13 cellular contexts compared by ENCODE assay signal in genomic region chr1:245858683-245859509, GRCh38.
DNase-seq lines count a peak whose midpoint lies in the region; ATAC-seq, FAIRE-seq and TF ChIP-seq lines count a peak whose summit lies in the region.
"Had no signal": no experiment of that assay in that cellular context is flagged by ENCODE, and none has a peak within 500 bp of the region (broad histone marks: within the 10 kb centered on the region; RNA-seq: fewer than 3 reads in every experiment).

No MANE protein-coding gene starts in this region.

- H3K56ac ChIP-seq in IMR-90 (ENCODE audit: extremely low read depth, insufficient read depth, low read length) = 0 out of 2 replicates have a peak overlapping the region, but pooled peaks have one; percentile 15

- no peak overlapping the region for H2AFZ ChIP-seq in IMR-90 (replicated peaks; ENCODE audit: low read length, poor library complexity)

- peak overlapping the region; percentile 91; the same call in 1 of the 2 replicates for H4K5ac ChIP-seq in IMR-90 (ENCODE audit: low read depth, low read length)

- H4K20me1 ChIP-seq in IMR-90 (ENCODE audit: insufficient read depth, low read length) = no peaks in the 10 kb centered on the region

- peak overlapping the region; percentile 81 for H2BK5ac ChIP-seq in IMR-90 (ENCODE audit: low read depth, low read length, poor library complexity, severe bottlenecking)

- peak overlapping the region; percentile 91 for H3K18ac ChIP-seq in IMR-90 (ENCODE audit: low read depth, low read length)

- H4K8ac ChIP-seq in IMR-90 (ENCODE audit: low read depth in 2 of 2, low read length in 2 of 2) = peak overlapping the region; percentile 46 to 73; a peak in 3 of 4 replicates

- H2BK15ac ChIP-seq in IMR-90 (ENCODE audit: low read depth, low read length) = peak overlapping the region; percentile 74; the same call in 2 of the 3 replicates

- peak overlapping the region; percentile 85 for H4K91ac ChIP-seq in IMR-90 (ENCODE audit: insufficient read depth, low read depth, low read length)

- peaks cover 39% of the 10 kb centered on the region for H3K4me1 ChIP-seq in IMR-90 (ENCODE audit: control insufficient read depth, insufficient read depth, low read length)
- H3K4me1 ChIP-seq: colonic mucosa had no signal

- TF ChIP-seq POLR2A in IMR-90 (IDR thresholded peaks at IDR 0.05; ENCODE audit: low read depth, low read length) = no peak

- peak overlapping the region; percentile 90 for H2BK120ac ChIP-seq in IMR-90 (ENCODE audit: low read depth, low read length)

- no peaks in the 10 kb centered on the region for H3K36me3 ChIP-seq in IMR-90 (ENCODE audit: control insufficient read depth, insufficient read depth, low read length)
- H3K36me3 ChIP-seq: colonic mucosa had no signal

- ATAC-seq in IMR-90 (ENCODE audit: low read depth) (no peak), GM21619 (IDR thresholded peaks at IDR 0.05; ENCODE audit: unreplicated experiment) (no peak)

- WGBS in IMR-90 (ENCODE audit: extremely low coverage in 2 of 2, insufficient read length in 1 of 2), 2 experiments = no CpG with 5 or more reads among the region's 7 CpGs

- H3K79me1 ChIP-seq in IMR-90 (ENCODE audit: low read depth in 1 of 2, low read length in 2 of 2) = peaks cover 0 to 23% of the 10 kb centered on the region in 2 experiments; a peak in 1 of 4 replicates

- no peak for DNase-seq in D721Med (ENCODE audit: insufficient read length, low spot score)
- DNase-seq in IMR-90 = peak; percentile 72
- peak; percentile 40 for DNase-seq in left kidney (ENCODE audit: low read depth, low spot score)
- no peak for DNase-seq in dermis blood vessel endothelial cell
- no peak for DNase-seq in NCI-H446 (lab: John Stamatoyannopoulos, UW)
- DNase-seq: activated T-cell treated with anti-CD3 and anti-CD28 coated beads for 4 hours; colonic mucosa; NCI-H524 treated with DMSO at 0.1 percent for 48 hours; stimulated activated CD4-positive, alpha-beta T cell treated with anti-CD3 and anti-CD28 coated beads, Interleukin-2, amount 100 ng/mL, for 24 hours; T1000 had no signal

- peak overlapping the region; percentile 87 for H2AK5ac ChIP-seq in IMR-90 (ENCODE audit: low read depth, low read length)

- H2AK9ac ChIP-seq in IMR-90 (replicated peaks; ENCODE audit: low read depth, low read length, poor library complexity) = no peak overlapping the region

- dilution Hi-C loops in IMR-90 (cut with HindIII; ENCODE audit: low sequenced_read_pairs, unreplicated experiment) = no loop called here

- TF ChIP-seq CTCF in D721Med (IDR thresholded peaks at IDR 0.05; ENCODE audit: insufficient read depth, missing control alignments) (peak; percentile 23), IMR-90 (conservative IDR thresholded peaks at IDR 0.05; ENCODE audit: low read depth, low read length) (peak; percentile 45), VCaP (conservative IDR thresholded peaks at IDR 0.05) (peak; percentile 48)

- no peaks in the 10 kb centered on the region for H3K9me3 ChIP-seq in IMR-90 (ENCODE audit: control insufficient read depth, insufficient read depth, low read length)
- H3K9me3 ChIP-seq: colonic mucosa had no signal

- no peak for FAIRE-seq in D721Med (lab: Jason Lieb, UNC)
- FAIRE-seq: HTR-8/SVneo had no signal

- H3K27me3 ChIP-seq in IMR-90 (ENCODE audit: control insufficient read depth, insufficient read depth, low read length) = no peaks in the 10 kb centered on the region
- H3K27me3 ChIP-seq: colonic mucosa had no signal

- in situ Hi-C loops in IMR-90 (cut with MboI; ENCODE audit: low sequenced_read_pairs) = no loop called here

- no peak overlapping the region for H3K9ac ChIP-seq in IMR-90 (ENCODE audit: low read depth, low read length)

- H2BK20ac ChIP-seq in IMR-90 (ENCODE audit: low read depth, low read length) = peak overlapping the region; percentile 88

- H3K23ac ChIP-seq in IMR-90 (ENCODE audit: low read depth, low read length) = 0 out of 2 replicates have a peak overlapping the region, but pooled peaks have one; percentile 6

- peak overlapping the region; percentile 87; the same call in 1 of the 2 replicates for H3K4ac ChIP-seq in IMR-90 (ENCODE audit: low read depth, low read length)

- peak; percentile 33 for TF ChIP-seq RAD21 in IMR-90 (IDR thresholded peaks at IDR 0.05; ENCODE audit: low read length)

- no TSS peak for BruUV-seq in IMR-90 (replicated peaks; lab: Mats Ljungman, UMichigan)

- intact Hi-C loops in IMR-90 (cut with micrococcal nuclease) = no loop called here

- POLR2A ChIA-PET in IMR-90 (lab: Charles Lee; ENCODE audit: unreplicated experiment) = no interaction called here

- H3K27ac ChIP-seq in IMR-90 (ENCODE audit: insufficient read depth, low read length) (no peak overlapping the region), VCaP (no peak overlapping the region)
- H3K27ac ChIP-seq: colonic mucosa had no signal

- CTCF ChIA-PET in IMR-90 (lab: Yijun Ruan, JAX) = interaction anchor here (0.6 to 0.7 kb wide), 3 partner anchors 14 to 914 kb away, joined by 3 read pairs; no protein-coding TSS in a partner anchor

- peak overlapping the region; percentile 92; the same call in 1 of the 2 replicates for H3K14ac ChIP-seq in IMR-90 (replicated peaks; ENCODE audit: low read depth, low read length)

- H3K9me1 ChIP-seq in IMR-90 (ENCODE audit: insufficient read depth, low read length) = peaks cover 37% of the 10 kb centered on the region

- H3K4me2 ChIP-seq in IMR-90 (ENCODE audit: low read depth, low read length) = peak overlapping the region; percentile 25; the same call in 1 of the 2 replicates

- H3K4me3 ChIP-seq in IMR-90 (ENCODE audit: insufficient read depth, low read depth, low read length) = no peak overlapping the region
- H3K4me3 ChIP-seq: colonic mucosa had no signal

TF ChIP-seq in IMR-90, 13 proteins besides CTCF, POLR2A, EP300 and RAD21:
- TF ChIP-seq RCOR1 (IDR thresholded peaks at IDR 0.05; ENCODE audit: insufficient replicate concordance, low read length) = no peak
- no peak for TF ChIP-seq MAZ (IDR thresholded peaks at IDR 0.05; ENCODE audit: borderline replicate concordance, low read depth, low read length)
- TF ChIP-seq NFE2L2 (IDR thresholded peaks at IDR 0.05; ENCODE audit: low read depth, low read length) = peak; percentile 29; the same call in 1 of the 2 replicates
- no peak for TF ChIP-seq ELK1 (IDR thresholded peaks at IDR 0.05; ENCODE audit: borderline replicate concordance, low read depth, low read length)
TF ChIP-seq in IMR-90: peak in this region for 1.

Comparison
In these comparisons a context has a peak if more than half of its experiments do, and no peak if none do; other contexts are left out.
1. DNase-seq: peak in IMR-90 (single experiment) and left kidney (single experiment); none in D721Med (single experiment), dermis blood vessel endothelial cell (single experiment) and NCI-H446 (0 of 2).
2. Peak in every context shown above with its lines, with median percentiles within 50 percentile points of each other: CTCF ChIP-seq.